In genomic region chr1:27528701-27529637, GRCh38 we compare ENCODE assay signal across 8 cellular contexts. TPM values are rescaled to one million over a fixed set of nuclear protein-coding genes. Genes with fewer than 3 reads are reported as not detected.
DNase-seq lines count a peak whose midpoint lies in the region; ATAC-seq and TF ChIP-seq lines count a peak whose summit lies in the region.

No MANE protein-coding gene starts in this region.

- H3K27ac ChIP-seq in CD4-positive, alpha-beta memory T cell (ENCODE audit: low read depth, low read length): no peak overlapping the region
- peak overlapping the region; percentile 2 for H3K27ac ChIP-seq in adipose tissue (ENCODE audit: low read depth, low read length)

- peaks cover 57% of the 10 kb centered on the region for H3K4me1 ChIP-seq in CD4-positive, alpha-beta memory T cell (ENCODE audit: insufficient read depth, low read length)

- POLR2A ChIA-PET in CD4-positive, alpha-beta memory T cell (lab: Charles Lee; ENCODE audit: partially characterized antibody): no interaction called here

- H3K4me3 ChIP-seq in CD4-positive, alpha-beta memory T cell (ENCODE audit: low read length in 2 of 2): peak overlapping the region in 1 of 2 donors; percentile 34

- intact Hi-C loops in CD4-positive, alpha-beta memory T cell (cut with micrococcal nuclease): loop anchor here (5.0 kb wide), 1 partner anchor 38 kb away; no protein-coding TSS in a partner anchor
- intact Hi-C loops in left cardiac atrium (cut with DNase I): no loop called here

- H3K9me3 Mint-ChIP-seq in CD4-positive, alpha-beta memory T cell: no peaks in the 10 kb centered on the region
- no peaks in the 10 kb centered on the region for H3K9me3 Mint-ChIP-seq in progenitor cell of endocrine pancreas (ENCODE audit: low read depth)

- no peak for TF ChIP-seq CTCF in progenitor cell of endocrine pancreas (IDR thresholded peaks at IDR 0.05; ENCODE audit: unreplicated experiment)

- H3K4me1 Mint-ChIP-seq in CD4-positive, alpha-beta memory T cell: peaks cover 37 to 68% (median 51%) of the 10 kb centered on the region in 4 donors
- peaks cover 41% of the 10 kb centered on the region for H3K4me1 Mint-ChIP-seq in progenitor cell of endocrine pancreas (ENCODE audit: low read depth)

- peaks cover 5% of the 10 kb centered on the region for H3K36me3 ChIP-seq in CD4-positive, alpha-beta memory T cell (ENCODE audit: insufficient read depth, low read length)

- ATAC-seq in left cardiac atrium: peak; percentile 29 to 45
- no peak for ATAC-seq in HG02588 (IDR thresholded peaks at IDR 0.05; ENCODE audit: unreplicated experiment)
- no peak for ATAC-seq in GM21390 (IDR thresholded peaks at IDR 0.05; ENCODE audit: unreplicated experiment)
- no peak for ATAC-seq in HG03378 (IDR thresholded peaks at IDR 0.05; ENCODE audit: unreplicated experiment)

- DNase-seq in CD4-positive, alpha-beta memory T cell: no peak
- DNase-seq in NCI-H1105 treated with DMSO at 0.1 percent for 48 hours (lab: John Stamatoyannopoulos, UW) (peak; percentile 83), left cardiac atrium (peak; percentile 84), progenitor cell of endocrine pancreas (ENCODE audit: low spot score, unreplicated experiment) (no peak)

- peak overlapping the region; percentile 19 to 91 (median 84) for H3K27ac Mint-ChIP-seq in CD4-positive, alpha-beta memory T cell
- peak overlapping the region; percentile 86 for H3K27ac Mint-ChIP-seq in progenitor cell of endocrine pancreas

- CTCF ChIA-PET in CD4-positive, alpha-beta memory T cell (lab: Charles Lee; ENCODE audit: partially characterized antibody): interaction anchor here (1.1 kb wide), 1 partner anchor 42 kb away, joined by 3 read pairs; no protein-coding TSS in a partner anchor

- peak overlapping the region; percentile 24 to 85 (median 80) for H3K4me3 Mint-ChIP-seq in CD4-positive, alpha-beta memory T cell
- H3K4me3 Mint-ChIP-seq in progenitor cell of endocrine pancreas (ENCODE audit: low read depth): peak overlapping the region; percentile 71

- H3K27me3 Mint-ChIP-seq in CD4-positive, alpha-beta memory T cell: no peaks in the 10 kb centered on the region
- H3K27me3 Mint-ChIP-seq in progenitor cell of endocrine pancreas: no peaks in the 10 kb centered on the region

- no peaks in the 10 kb centered on the region for H3K27me3 ChIP-seq in CD4-positive, alpha-beta memory T cell (ENCODE audit: insufficient read depth, low read length)

- no peaks in the 10 kb centered on the region for H3K9me3 ChIP-seq in CD4-positive, alpha-beta memory T cell (ENCODE audit: control insufficient read depth in 1 of 2, low read length in 2 of 2)

- H3K36me3 Mint-ChIP-seq in CD4-positive, alpha-beta memory T cell: peaks cover 5 to 13% of the 10 kb centered on the region in 2 donors
- peaks cover 8% of the 10 kb centered on the region for H3K36me3 Mint-ChIP-seq in progenitor cell of endocrine pancreas (ENCODE audit: insufficient read depth)

- 19 to 25% (median 20%) methylated on average over 18 of the region's 18 CpGs for WGBS in adipose tissue, 3 donors

RNA-seq across cellular contexts. Expression of gene WASF2, which starts 39.0 kb away (rescaled TPM):
- total RNA-seq in CD4-positive, alpha-beta memory T cell: 100 to 1,000 TPM; 163 to 164 TPM
- polyA plus RNA-seq in CD4-positive, alpha-beta memory T cell: 10 to 100 TPM; 31.6 to 81.1 TPM
- polyA plus RNA-seq in adipose tissue: 10 to 100 TPM; 29.9 to 51.7 (median 41.3) TPM
- total RNA-seq in left cardiac atrium (10 to 100 TPM; 71.8 to 77.4 TPM), progenitor cell of endocrine pancreas (74.6 and 76.9 TPM in 2 replicates)

Comparison
In these comparisons a context has a peak if more than half of its experiments do, and no peak if none do; other contexts are left out.
1. DNase-seq: peak in NCI-H1105 treated with DMSO at 0.1 percent for 48 hours (single experiment) and left cardiac atrium (single experiment); none in CD4-positive, alpha-beta memory T cell (0 of 5) and progenitor cell of endocrine pancreas (single experiment).
2. ATAC-seq: peak in left cardiac atrium (2 of 2); none in HG02588 (single experiment), GM21390 (single experiment) and HG03378 (single experiment).